In genomic region chr21:32611471-32611997, GRCh38 we compare ENCODE assay signal across 8 cellular contexts. TPM values are rescaled to one million over a fixed set of nuclear protein-coding genes. Genes with fewer than 3 reads are reported as not detected.
DNase-seq lines count a peak whose midpoint lies in the region; ATAC-seq and TF ChIP-seq lines count a peak whose summit lies in the region.

No MANE protein-coding gene starts in this region.

- no peaks in the 10 kb centered on the region for H3K9me3 Mint-ChIP-seq in T-helper 1 cell treated with Interleukin-12 subunit alpha and Interleukin-12 subunit beta and Interleukin-4 antibody, amounts not matched to agents 30 μg/mL and 1 μg/mL, for 36 hours

- peak; percentile 75 for DNase-seq in GM13976 (ENCODE audit: low spot score)
- no peak for DNase-seq in breast epithelium (ENCODE audit: low spot score in 2 of 2)
- DNase-seq in stimulated activated CD4-positive, alpha-beta T cell treated with anti-CD3 and anti-CD28 coated beads, TNF-alpha, amount 100 ng/mL, for 48 hours (ENCODE audit: low read depth in 3 of 3): peak in 2 of 3 donors; percentile 10 to 21
- no peak for DNase-seq in NCI-H1694 (lab: John Stamatoyannopoulos, UW)
- DNase-seq in cerebellar nuclear complex (lab: John Stamatoyannopoulos, UW): no peak

- TF ChIP-seq CTCF in GM13976 (IDR thresholded peaks at IDR 0.05; ENCODE audit: borderline replicate concordance, control extremely low read depth, extremely low read depth, insufficient read depth, missing control alignments) (no peak), breast epithelium (IDR thresholded peaks at IDR 0.05) (no peak)

- H3K27me3 ChIP-seq in breast epithelium (no peaks in the 10 kb centered on the region), layer of hippocampus (ENCODE audit: control insufficient read depth, insufficient read depth, low read length) (no peaks in the 10 kb centered on the region)

- H3K27ac Mint-ChIP-seq in T-helper 1 cell treated with Interleukin-12 subunit alpha and Interleukin-12 subunit beta and Interleukin-4 antibody, amounts not matched to agents 30 μg/mL and 1 μg/mL, for 36 hours: peak overlapping the region; percentile 92

- in situ Hi-C loops in GM13976 (cut with MboI; ENCODE audit: low sequenced_read_pairs, unreplicated experiment): no loop called here

- H3K36me3 Mint-ChIP-seq in T-helper 1 cell treated with Interleukin-12 subunit alpha and Interleukin-12 subunit beta and Interleukin-4 antibody, amounts not matched to agents 30 μg/mL and 1 μg/mL, for 36 hours (ENCODE audit: low read depth): peaks cover 5% of the 10 kb centered on the region

- TF ChIP-seq POLR2A in breast epithelium (IDR thresholded peaks at IDR 0.05): no peak

- H3K4me3 Mint-ChIP-seq in T-helper 1 cell treated with Interleukin-12 subunit alpha and Interleukin-12 subunit beta and Interleukin-4 antibody, amounts not matched to agents 30 μg/mL and 1 μg/mL, for 36 hours: peak overlapping the region; percentile 99

- H3K27ac ChIP-seq in breast epithelium (peak overlapping the region; percentile 91 to 94), layer of hippocampus (ENCODE audit: low read depth, low read length) (peak overlapping the region; percentile 91)

- H3K4me1 ChIP-seq in breast epithelium: peaks cover 0 to 3% of the 10 kb centered on the region in 2 donors

- peak; percentile 17 for ATAC-seq in HG03460 (IDR thresholded peaks at IDR 0.05; ENCODE audit: unreplicated experiment)

- intact Hi-C loops in breast epithelium (cut with DNase I; ENCODE audit: low total_unique reads): no loop called here

- peaks cover 8% of the 10 kb centered on the region for H3K4me1 Mint-ChIP-seq in T-helper 1 cell treated with Interleukin-12 subunit alpha and Interleukin-12 subunit beta and Interleukin-4 antibody, amounts not matched to agents 30 μg/mL and 1 μg/mL, for 36 hours (ENCODE audit: low read depth)

- H3K4me3 ChIP-seq in breast epithelium: peak overlapping the region; percentile 67 to 81 (median 81)

- no peaks in the 10 kb centered on the region for H3K36me3 ChIP-seq in breast epithelium

- H3K27me3 Mint-ChIP-seq in T-helper 1 cell treated with Interleukin-12 subunit alpha and Interleukin-12 subunit beta and Interleukin-4 antibody, amounts not matched to agents 30 μg/mL and 1 μg/mL, for 36 hours (ENCODE audit: low read depth): peaks cover 11% of the 10 kb centered on the region

- no peaks in the 10 kb centered on the region for H3K9me3 ChIP-seq in breast epithelium

RNA-seq across cellular contexts. Expression of gene CFAP298, which starts 0.6 kb away (rescaled TPM):
- 10 to 100 TPM; 16.8 to 38.2 (median 36.1) TPM for total RNA-seq in breast epithelium

RNA-seq across cellular contexts. Expression of gene TCP10L, which starts 26.2 kb away (rescaled TPM):
- total RNA-seq in breast epithelium: under 1 TPM; 0.48 to 0.73 (median 0.66) TPM

Comparison
In these comparisons a context has a peak if more than half of its experiments do, and no peak if none do; other contexts are left out.
1. DNase-seq: peak in GM13976 (single experiment) and stimulated activated CD4-positive, alpha-beta T cell treated with anti-CD3 and anti-CD28 coated beads, TNF-alpha, amount 100 ng/mL, for 48 hours (2 of 3); none in breast epithelium (0 of 2), NCI-H1694 (single experiment) and cerebellar nuclear complex (0 of 2).